Comparison of ENCODE assay signal across 8 cellular contexts in the genomic region with DNA sequence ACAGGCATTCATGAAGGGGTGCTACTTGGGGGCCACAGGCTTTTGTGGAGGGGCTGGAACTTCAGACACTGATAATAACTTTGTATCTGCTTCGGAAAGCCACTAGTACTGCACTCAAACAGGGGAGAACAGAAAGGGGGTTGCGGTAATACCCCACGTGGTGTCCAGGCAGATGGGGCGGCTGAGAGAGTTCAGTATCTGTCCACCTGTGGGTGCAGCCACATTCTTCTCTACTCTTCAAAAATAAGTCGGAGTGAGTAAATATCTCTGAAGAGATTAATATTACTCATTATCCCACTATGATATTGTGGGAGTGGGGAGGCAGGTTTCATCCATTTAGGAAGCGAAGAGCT.
DNase-seq lines count a peak whose midpoint lies in the region; ATAC-seq, FAIRE-seq and TF ChIP-seq lines count a peak whose summit lies in the region.

No MANE protein-coding gene starts in this region.

- H3K27ac Mint-ChIP-seq in astrocyte (ENCODE audit: unreplicated experiment), result peak overlapping the region; percentile 99
- H3K27ac Mint-ChIP-seq in naive thymus-derived CD8-positive, alpha-beta T cell, result peak overlapping the region; percentile 79 to 97 (median 92)

- POLR2A ChIA-PET in naive thymus-derived CD8-positive, alpha-beta T cell (lab: Charles Lee), result interaction anchor here (0.9 to 5.8 kb wide), 5 partner anchors 25 to 425 kb away, joined by 4 to 190 read pairs (median 11); a partner anchor contains a TSS

- peaks cover 20% of the 10 kb centered on the region for H3K4me1 ChIP-seq in astrocyte (ENCODE audit: insufficient read depth, low read length)

- no peaks in the 10 kb centered on the region for H3K36me3 Mint-ChIP-seq in astrocyte (ENCODE audit: low read depth, unreplicated experiment)
- H3K36me3 Mint-ChIP-seq in naive thymus-derived CD8-positive, alpha-beta T cell, result no peaks in the 10 kb centered on the region

- H3K36me3 ChIP-seq in H7 (replicated peaks; ENCODE audit: control insufficient read depth, insufficient read depth, low read length) (no peaks in the 10 kb centered on the region), astrocyte (ENCODE audit: insufficient read depth, low read length) (no peaks in the 10 kb centered on the region)

- H3K9me3 ChIP-seq in astrocyte (ENCODE audit: insufficient read depth, low read depth, low read length), result no peaks in the 10 kb centered on the region

- no peak for FAIRE-seq in astrocyte (lab: Jason Lieb, UNC)

- TF ChIP-seq CTCF in 22Rv1 (IDR thresholded peaks at IDR 0.05) (no peak), astrocyte (IDR thresholded peaks at IDR 0.05; ENCODE audit: insufficient read depth, low read depth, low read length) (no peak)

- H3K4me2 ChIP-seq in astrocyte (ENCODE audit: low read length), result peak overlapping the region; percentile 91

- H3K27me3 ChIP-seq in H7 (ENCODE audit: control insufficient read depth, insufficient read depth, low read length), result no peaks in the 10 kb centered on the region
- no peaks in the 10 kb centered on the region for H3K27me3 ChIP-seq in astrocyte (ENCODE audit: insufficient read depth, low read length)

- H3K9ac ChIP-seq in astrocyte (ENCODE audit: low read length), result no peak overlapping the region

- H4K20me1 ChIP-seq in astrocyte (ENCODE audit: insufficient read depth, low read length), result no peaks in the 10 kb centered on the region

- H3K79me2 ChIP-seq in astrocyte (ENCODE audit: insufficient read depth, low read length), result no peaks in the 10 kb centered on the region

- H3K27me3 Mint-ChIP-seq in astrocyte (ENCODE audit: low read depth, unreplicated experiment), result no peaks in the 10 kb centered on the region
- H3K27me3 Mint-ChIP-seq in naive thymus-derived CD8-positive, alpha-beta T cell, result no peaks in the 10 kb centered on the region

- H3K27ac ChIP-seq in 22Rv1 (peak overlapping the region; percentile 94), astrocyte (ENCODE audit: low read depth, low read length) (no peak overlapping the region)

- ATAC-seq in naive thymus-derived CD8-positive, alpha-beta T cell, result no peak

- no peaks in the 10 kb centered on the region for H3K9me3 Mint-ChIP-seq in astrocyte (ENCODE audit: unreplicated experiment)
- H3K9me3 Mint-ChIP-seq in naive thymus-derived CD8-positive, alpha-beta T cell, result no peaks in the 10 kb centered on the region

- peak overlapping the region; percentile 34; the same call in 1 of the 2 replicates for H3K4me3 ChIP-seq in H7 (ENCODE audit: insufficient read depth, low read depth, low read length)
- H3K4me3 ChIP-seq in astrocyte (ENCODE audit: insufficient read depth, low read depth, low read length), result no peak overlapping the region

- DNase-seq in H7 (no peak), astrocyte (ENCODE audit: low read depth) (no peak), NCI-H1417 treated with DMSO at 0.1 percent for 48 hours (lab: John Stamatoyannopoulos, UW) (no peak), NCI-H1930 (lab: John Stamatoyannopoulos, UW) (no peak)
- no peak for DNase-seq in naive thymus-derived CD8-positive, alpha-beta T cell
- no peak for DNase-seq in activated effector memory CD4-positive, alpha-beta T cell treated with Interleukin-2 at 50 U/mL for 16 hours
- DNase-seq in stimulated activated CD4-positive, alpha-beta T cell treated with anti-CD3 and anti-CD28 coated beads, Interleukin-2, amount 100 ng/mL, for 24 hours, result no peak

- peak overlapping the region; percentile 72 for H3K4me3 Mint-ChIP-seq in astrocyte (ENCODE audit: unreplicated experiment)
- H3K4me3 Mint-ChIP-seq in naive thymus-derived CD8-positive, alpha-beta T cell, result peak overlapping the region; percentile 76 to 94 (median 88)

- H3K4me1 Mint-ChIP-seq in astrocyte (ENCODE audit: low read depth, unreplicated experiment), result peaks cover 57% of the 10 kb centered on the region
- peaks cover 31 to 66% (median 50%) of the 10 kb centered on the region in 4 donors for H3K4me1 Mint-ChIP-seq in naive thymus-derived CD8-positive, alpha-beta T cell

- H2AFZ ChIP-seq in astrocyte (ENCODE audit: low read depth, low read length), result no peak overlapping the region
